In the genomic region with DNA sequence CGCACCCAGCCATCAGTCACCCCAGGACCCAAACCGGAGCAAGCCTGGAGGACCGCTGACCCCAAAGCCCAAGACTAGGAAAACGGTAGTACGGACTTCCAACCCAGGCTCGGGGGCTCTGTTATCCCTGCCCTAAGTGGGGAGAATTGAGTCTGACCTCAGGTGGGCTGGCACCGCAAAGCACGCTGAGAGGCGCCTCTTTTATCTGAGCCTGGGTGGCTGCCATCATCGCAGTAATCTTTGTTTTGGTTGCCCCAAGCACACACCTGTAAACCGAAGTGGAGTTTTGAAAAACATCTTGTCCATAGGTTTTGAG, we compare ENCODE assay signal across 9 cellular contexts. TPM values are rescaled to one million over a fixed set of nuclear protein-coding genes. Genes with fewer than 3 reads are reported as not detected.
DNase-seq lines count a peak whose midpoint lies in the region; ATAC-seq, FAIRE-seq and TF ChIP-seq lines count a peak whose summit lies in the region.
"Had no signal": no experiment of that assay in that cellular context is flagged by ENCODE, and none has a peak within 500 bp of the region (broad histone marks: within the 10 kb centered on the region; RNA-seq: fewer than 3 reads in every experiment).

No MANE protein-coding gene starts in this region.

- H3K9me3 ChIP-seq in adipocyte (ENCODE audit: control insufficient read depth, low read length) (no peaks in the 10 kb centered on the region), HepG2 (ENCODE audit: low read length) (no peaks in the 10 kb centered on the region), tibial artery (no peaks in the 10 kb centered on the region)

- peaks cover 11% of the 10 kb centered on the region for H3K4me1 Mint-ChIP-seq in activated T-cell treated with anti-CD3 and anti-CD28 coated beads, Interleukin-2, amount 50 U/mL, for 24 hours (ENCODE audit: low read depth)

- H3K27ac ChIP-seq in HepG2 (ENCODE audit: extremely low read length, insufficient read depth, low read length) (no peak overlapping the region), tibial artery (peak overlapping the region; percentile 86 to 91)

- no peaks in the 10 kb centered on the region for H3K36me3 Mint-ChIP-seq in activated T-cell treated with anti-CD3 and anti-CD28 coated beads, Interleukin-2, amount 50 U/mL, for 24 hours (ENCODE audit: low read depth)

- H3K4me1 ChIP-seq in adipocyte (ENCODE audit: control insufficient read depth, insufficient read depth, low read length) (peaks cover 31% of the 10 kb centered on the region), HepG2 (ENCODE audit: insufficient read depth, low read length) (peaks cover 44% of the 10 kb centered on the region), tibial artery (peaks cover 0 to 45% (median 13%) of the 10 kb centered on the region in 4 donors)

- peaks cover 13% of the 10 kb centered on the region for H3K79me2 ChIP-seq in HepG2 (ENCODE audit: insufficient read depth, low read length)

- no peak for TF ChIP-seq RAD21 in HepG2 (CRISPR knock-in tag; IDR thresholded peaks at IDR 0.05)

- ATAC-seq in HepG2 (no peak; the same call in 2 of the 3 replicates), HG02763 (IDR thresholded peaks at IDR 0.05; ENCODE audit: unreplicated experiment) (no peak), GM21515 (IDR thresholded peaks at IDR 0.05; ENCODE audit: unreplicated experiment) (no peak)

- H3K4me2 ChIP-seq in HepG2 (ENCODE audit: low read depth, low read length): peak overlapping the region; percentile 97

- peak overlapping the region; percentile 68 for H3K4me3 Mint-ChIP-seq in activated T-cell treated with anti-CD3 and anti-CD28 coated beads, Interleukin-2, amount 50 U/mL, for 24 hours

- no peak for TF ChIP-seq POLR2A in HepG2 (IDR thresholded peaks at IDR 0.05; ENCODE audit: insufficient read depth in 1 of 2, low read depth in 2 of 2, low read length in 2 of 2)

- CTCF ChIA-PET in HepG2 (lab: Yijun Ruan, JAX; ENCODE audit: low intra/inter-chr PET ratio, low total read pairs): no interaction called here

- intact Hi-C loops in HepG2 (cut with micrococcal nuclease; ENCODE audit: unreplicated experiment): loop anchor here (2.0 kb wide), 1 partner anchor 37 kb away; no protein-coding TSS in a partner anchor
- intact Hi-C loops in tibial artery (cut with DNase I; ENCODE audit: low total_unique reads): loop anchor here (2.0 to 10.0 kb wide), 2 partner anchors 157 to 261 kb away; a partner anchor contains a TSS

- H3K9me3 Mint-ChIP-seq in activated T-cell treated with anti-CD3 and anti-CD28 coated beads, Interleukin-2, amount 50 U/mL, for 24 hours: no peaks in the 10 kb centered on the region

- H3K9ac ChIP-seq in adipocyte (ENCODE audit: low read length) (peak overlapping the region; percentile 96), HepG2 (ENCODE audit: insufficient read depth, low read depth, low read length) (peak overlapping the region; percentile 87)

- TF ChIP-seq CTCF in HepG2 (CRISPR knock-in tag; IDR thresholded peaks at IDR 0.05) (no peak), tibial artery (IDR thresholded peaks at IDR 0.05) (no peak)

- no peak for FAIRE-seq in HepG2 (lab: Jason Lieb, UNC)
- FAIRE-seq: G401.6 had no signal

- H3K27me3 ChIP-seq in adipocyte (replicated peaks; ENCODE audit: control insufficient read depth, insufficient read depth, low read length) (no peaks in the 10 kb centered on the region), HepG2 (ENCODE audit: control insufficient read depth in 1 of 2, insufficient read depth in 2 of 2, low read length in 2 of 2) (peaks cover 0 to 4% of the 10 kb centered on the region in 2 experiments; a peak in 1 of 5 replicates), tibial artery (no peaks in the 10 kb centered on the region)

- no TSS peak for BruUV-seq in HepG2 (replicated peaks; lab: Mats Ljungman, UMichigan)

- H3K4me3 ChIP-seq in adipocyte (ENCODE audit: low read length): peak overlapping the region; percentile 95
- H3K4me3 ChIP-seq in HepG2 (replicated peaks in 1 of 3; ENCODE audit: insufficient read depth in 1 of 3, low read depth in 2 of 3, low read length in 3 of 3): peak overlapping the region; percentile 73 to 94 (median 84)
- peak overlapping the region; percentile 67 to 70 for H3K4me3 ChIP-seq in tibial artery

- peaks cover 79% of the 10 kb centered on the region for H3K27me3 Mint-ChIP-seq in activated T-cell treated with anti-CD3 and anti-CD28 coated beads, Interleukin-2, amount 50 U/mL, for 24 hours

- TF ChIP-seq EP300 in HepG2 (IDR thresholded peaks at IDR 0.05; ENCODE audit: low read depth in 2 of 2, low read length in 2 of 2) (no peak), HepG2 (CRISPR knock-in tag; IDR thresholded peaks at IDR 0.05; ENCODE audit: borderline replicate concordance) (no peak)

- DNase-seq in activated T-cell treated with anti-CD3 and anti-CD28 coated beads, Interleukin-2, amount 50 U/mL, for 24 hours: no peak
- DNase-seq in activated T-cell treated with anti-CD3 and anti-CD28 coated beads, Interleukin-2, amount 50 U/mL, for 1 hour: no peak
- DNase-seq in adipocyte (ENCODE audit: low read depth): peak; percentile 31
- no peak for DNase-seq in HepG2 (ENCODE audit: low spot score)
- DNase-seq in tibial artery: no peak
- DNase-seq in GM19240 (ENCODE audit: insufficient read length, low spot score): no peak

- no peaks in the 10 kb centered on the region for H4K20me1 ChIP-seq in HepG2 (ENCODE audit: insufficient read depth, low read length)

- H2AFZ ChIP-seq in HepG2 (ENCODE audit: low read length): no peak overlapping the region

- POLR2A ChIA-PET in HepG2 (lab: Yijun Ruan, JAX): no interaction called here

- H3K36me3 ChIP-seq in adipocyte (ENCODE audit: control insufficient read depth, insufficient read depth, low read length, severe bottlenecking) (no peaks in the 10 kb centered on the region), HepG2 (replicated peaks in 1 of 2; ENCODE audit: control insufficient read depth in 1 of 2, insufficient read depth in 2 of 2, low read length in 2 of 2) (no peaks in the 10 kb centered on the region), tibial artery (no peaks in the 10 kb centered on the region)

- in situ Hi-C loops in HepG2 (cut with HindIII; ENCODE audit: extremely low pct_ligation_motif_present, low pct_unique_long_range_greater_than_20kb): no loop called here

- no peak overlapping the region for H3K27ac Mint-ChIP-seq in activated T-cell treated with anti-CD3 and anti-CD28 coated beads, Interleukin-2, amount 50 U/mL, for 24 hours

- WGBS in HepG2 (ENCODE audit: low lambda C conversion rate): 13% methylated on average over 5 of the region's 11 CpGs

TF ChIP-seq in HepG2, 621 proteins besides CTCF, POLR2A, EP300 and RAD21 (continues in another document):
- TF ChIP-seq CEBPG (CRISPR knock-in tag; IDR thresholded peaks at IDR 0.05) (no peak), MTF2 (CRISPR knock-in tag; IDR thresholded peaks at IDR 0.05; ENCODE audit: borderline replicate concordance) (peak; percentile 53; the same call in 1 of the 2 replicates), WIZ (CRISPR knock-in tag; IDR thresholded peaks at IDR 0.05) (0 out of 2 replicates have a peak, but pooled peaks have one; percentile 25), ZNF629 (CRISPR knock-in tag; conservative IDR thresholded peaks at IDR 0.05) (no peak), ZKSCAN8 (CRISPR knock-in tag; IDR thresholded peaks at IDR 0.05; ENCODE audit: borderline replicate concordance) (no peak)
- TF ChIP-seq, protein P1, sequence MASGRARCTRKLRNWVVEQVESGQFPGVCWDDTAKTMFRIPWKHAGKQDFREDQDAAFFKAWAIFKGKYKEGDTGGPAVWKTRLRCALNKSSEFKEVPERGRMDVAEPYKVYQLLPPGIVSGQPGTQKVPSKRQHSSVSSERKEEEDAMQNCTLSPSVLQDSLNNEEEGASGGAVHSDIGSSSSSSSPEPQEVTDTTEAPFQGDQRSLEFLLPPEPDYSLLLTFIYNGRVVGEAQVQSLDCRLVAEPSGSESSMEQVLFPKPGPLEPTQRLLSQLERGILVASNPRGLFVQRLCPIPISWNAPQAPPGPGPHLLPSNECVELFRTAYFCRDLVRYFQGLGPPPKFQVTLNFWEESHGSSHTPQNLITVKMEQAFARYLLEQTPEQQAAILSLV (CRISPR knock-in tag; IDR thresholded peaks at IDR 0.05; ENCODE audit: borderline replicate concordance): 0 out of 2 replicates have a peak, but pooled peaks have one; percentile 9
- TF ChIP-seq, protein P2, sequence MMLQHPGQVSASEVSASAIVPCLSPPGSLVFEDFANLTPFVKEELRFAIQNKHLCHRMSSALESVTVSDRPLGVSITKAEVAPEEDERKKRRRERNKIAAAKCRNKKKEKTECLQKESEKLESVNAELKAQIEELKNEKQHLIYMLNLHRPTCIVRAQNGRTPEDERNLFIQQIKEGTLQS (CRISPR knock-in tag; IDR thresholded peaks at IDR 0.05): 0 out of 2 replicates have a peak, but pooled peaks have one; percentile 0

RNA-seq across cellular contexts. Expression of a gene that starts 0.9 kb away (rescaled TPM):
- 3.2 and 3.8 TPM in 2 replicates for total RNA-seq in HepG2 (2016; rRNA removed; fragmentation: Illumina TruSeq; extraction: Trizol)
- total RNA-seq in HepG2 (2016; cell fraction: cytosol; rRNA removed; fragmentation: Illumina TruSeq; extraction: Trizol; ENCODE audit: low read depth): 1.3 and 2.3 TPM in 2 replicates
- 3.0 and 3.3 TPM in 2 replicates for total RNA-seq in HepG2 (2016; cell fraction: insoluble cytoplasmic fraction; rRNA removed; fragmentation: Illumina TruSeq; extraction: Trizol)
- total RNA-seq in HepG2 (2016; cell fraction: membrane; rRNA removed; fragmentation: Illumina TruSeq; extraction: Trizol): 2.4 and 2.6 TPM in 2 replicates
- total RNA-seq in HepG2 (2016; cell fraction: nucleus; rRNA removed; fragmentation: Illumina TruSeq; extraction: Trizol): 7.0 and 12.0 TPM in 2 replicates
- polyA plus RNA-seq in HepG2 (2011; rRNA removed): 3.1 and 3.2 TPM in 2 replicates
- polyA plus RNA-seq in HepG2 (2011; cell fraction: cytosol; rRNA removed): 1.9 and 2.5 TPM in 2 replicates
- polyA plus RNA-seq in HepG2 (2011; cell fraction: nucleus; rRNA removed): 5.0 and 7.8 TPM in 2 replicates
- 1.9 and 2.2 TPM in 2 replicates for polyA plus RNA-seq in HepG2 (2012)
- 0.23 and 0.25 TPM in 2 replicates for polyA plus RNA-seq in HepG2 (2016; cell fraction: cytosol; fragmentation: Illumina TruSeq; extraction: Trizol; ENCODE audit: low read depth)
- polyA plus RNA-seq in HepG2 (2016; cell fraction: insoluble cytoplasmic fraction; fragmentation: Illumina TruSeq; extraction: Trizol; ENCODE audit: low read depth): 2.4 and 2.7 TPM in 2 replicates
- polyA plus RNA-seq in HepG2 (2016; cell fraction: membrane; fragmentation: Illumina TruSeq; extraction: Trizol; ENCODE audit: low read depth): 0.74 and 0.91 TPM in 2 replicates
- polyA plus RNA-seq in HepG2 (2016; cell fraction: nucleus; fragmentation: Illumina TruSeq; extraction: Trizol; ENCODE audit: insufficient read depth, low read depth): 2.8 and 3.6 TPM in 2 replicates
- polyA minus RNA-seq in HepG2 (2011; rRNA and poly(A)+ RNA removed; ENCODE audit: low replicate concordance): 25.0 and 59.0 TPM in 2 replicates
- 4.5 and 7.2 TPM in 2 replicates for polyA minus RNA-seq in HepG2 (2011; cell fraction: cytosol; rRNA and poly(A)+ RNA removed)
- polyA minus RNA-seq in HepG2 (2011; cell fraction: nucleus; rRNA and poly(A)+ RNA removed): 26.3 and 31.1 TPM in 2 replicates
